Comparison of ENCODE assay signal across 33 cellular contexts in the genomic region with DNA sequence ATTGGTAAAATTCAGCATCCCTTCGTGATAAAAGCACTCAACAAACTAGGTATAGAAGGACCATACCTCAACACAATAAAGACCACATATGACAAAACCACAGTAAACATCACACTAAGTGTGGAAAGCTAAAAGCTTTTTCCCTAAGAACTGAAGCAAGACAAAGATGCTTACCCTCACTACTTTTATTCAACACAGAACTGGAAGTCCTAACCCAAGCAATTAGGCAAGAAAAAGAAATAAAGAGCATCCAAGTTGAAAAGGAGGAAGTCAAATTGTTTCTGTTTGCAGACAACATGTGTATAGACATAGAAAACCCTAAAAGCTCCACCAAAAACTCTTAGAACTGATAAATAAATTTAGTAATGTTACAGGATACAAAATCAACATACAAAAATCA.
A peak's percentile ranks its signal among the peaks of the same experiment; 100 is the strongest.
DNase-seq lines count a peak whose midpoint lies in the region; ATAC-seq, FAIRE-seq and TF ChIP-seq lines count a peak whose summit lies in the region.
"Had no signal": no experiment of that assay in that cellular context is flagged by ENCODE, and none has a peak within 500 bp of the region (broad histone marks: within the 10 kb centered on the region; RNA-seq: fewer than 3 reads in every experiment).

No MANE protein-coding gene starts in this region.

- no peak overlapping the region for H3K18ac ChIP-seq in H1 (ENCODE audit: extremely low read depth, low read length)

- H3K23ac ChIP-seq in H1 (ENCODE audit: insufficient read length), result no peak overlapping the region

- H3K23me2 ChIP-seq in H1 (ENCODE audit: low read depth, low read length), result no peaks in the 10 kb centered on the region

- no peaks in the 10 kb centered on the region for H3K27me3 ChIP-seq in H1 (replicated peaks in 1 of 4; ENCODE audit: control insufficient read depth in 3 of 4, extremely low read depth in 1 of 4, insufficient read depth in 3 of 4, low read length in 3 of 4)
- H3K27me3 ChIP-seq in pancreas, result no peaks in the 10 kb centered on the region
- H3K27me3 ChIP-seq: BE2C; BLaER1; BLaER1 treated with 17β-estradiol and CSF1 and Interleukin-3, amounts not matched to agents 10 nM and 100 nM had no signal

- H2BK120ac ChIP-seq in H1 (replicated peaks; ENCODE audit: low read depth, low read length), result no peak overlapping the region

- H3K4me2 ChIP-seq in H1 (ENCODE audit: insufficient read depth in 1 of 2, low read depth in 2 of 2, low read length in 2 of 2), result no peak overlapping the region
- H3K4me2 ChIP-seq: A549; BLaER1; BLaER1 treated with 17β-estradiol and CSF1 and Interleukin-3, amounts not matched to agents 10 nM and 100 nM had no signal

- ATAC-seq in GM21576 (IDR thresholded peaks at IDR 0.05; ENCODE audit: unreplicated experiment), result no peak
- ATAC-seq in pancreas, result no peak
- ATAC-seq: A549; CD8-positive, alpha-beta T cell had no signal

- H3K79me1 ChIP-seq in H1 (ENCODE audit: low read depth, low read length), result no peaks in the 10 kb centered on the region

- H4K5ac ChIP-seq in H1 (ENCODE audit: insufficient read length, low read depth, low read length), result no peak overlapping the region

- no peak overlapping the region for H4K91ac ChIP-seq in H1 (replicated peaks; ENCODE audit: insufficient read length, low read length)

- H3K27ac ChIP-seq in HEK293 (ENCODE audit: extremely low read depth, low read depth, low read length), result no peak overlapping the region
- H3K27ac ChIP-seq in H1 (ENCODE audit: low read depth, low read length), result no peak overlapping the region
- no peak overlapping the region for H3K27ac ChIP-seq in pancreas
- H3K27ac ChIP-seq: 22Rv1; A549; BLaER1; BLaER1 treated with 17β-estradiol and CSF1 and Interleukin-3, amounts not matched to agents 10 nM and 100 nM; C4-2B had no signal

- no peak overlapping the region for H3K9ac ChIP-seq in H1 (replicated peaks in 1 of 4; ENCODE audit: extremely low read depth in 1 of 4, low read depth in 3 of 4, low read length in 3 of 4)
- H3K9ac ChIP-seq: BLaER1; BLaER1 treated with 17β-estradiol and CSF1 and Interleukin-3, amounts not matched to agents 10 nM and 100 nM had no signal

- H3K14ac ChIP-seq in H1 (ENCODE audit: insufficient read length), result no peak overlapping the region

- 88% methylated on average over 1 of the region's 1 CpG; no CpG with 5 or more reads in 1 of the 2 experiments for WGBS in H1 (ENCODE audit: extremely low coverage in 1 of 2, insufficient coverage in 1 of 2, insufficient read length in 1 of 2, insufficient replicate concordance in 2 of 2, low coverage in 1 of 2, low lambda C conversion rate in 2 of 2, missing lambda C conversion rate in 1 of 2), 2 experiments
- 52 to 60% methylated on average over 1 of the region's 1 CpG for WGBS in pancreas, 2 donors

- H3K4me1 ChIP-seq in HEK293 (ENCODE audit: control insufficient read depth, insufficient read depth, low read length) (no peaks in the 10 kb centered on the region), H1 (replicated peaks in 1 of 4; ENCODE audit: control insufficient read depth in 3 of 4, insufficient read depth in 4 of 4, low read length in 3 of 4) (no peaks in the 10 kb centered on the region), pancreas (no peaks in the 10 kb centered on the region)
- H3K4me1 ChIP-seq: A549, BE2C, Caco-2 had no signal

- no peak overlapping the region for H2BK12ac ChIP-seq in H1 (ENCODE audit: low read depth, low read length)

- FAIRE-seq in G401.6 (lab: Jason Lieb, UNC) (peak; percentile 3), H1 (lab: Jason Lieb, UNC) (no peak), pancreas (lab: Jason Lieb, UNC) (no peak)
- FAIRE-seq: A204.1, A549, D721Med had no signal

- no peak for TF ChIP-seq RAD21 in H1 (IDR thresholded peaks at IDR 0.05 in 1 of 2, conservative IDR thresholded peaks at IDR 0.05 in 1 of 2; ENCODE audit: low read depth in 2 of 2, low read length in 2 of 2)

- H2BK15ac ChIP-seq in H1 (ENCODE audit: low read length), result no peak overlapping the region

- H3K56ac ChIP-seq in H1 (replicated peaks; ENCODE audit: insufficient read length, low read depth, low read length), result no peak overlapping the region

- CTCF ChIA-PET in HEK293 (lab: Yijun Ruan, JAX), result interaction anchor here (0.6 kb wide), 1 partner anchor 250 kb away, joined by 3 read pairs; no protein-coding TSS in a partner anchor
- CTCF ChIA-PET in H1 (lab: Charles Lee; ENCODE audit: partially characterized antibody), result no interaction called here

- H2AFZ ChIP-seq in H1 (ENCODE audit: low read length), result no peak overlapping the region

- H3K9me3 ChIP-seq in HEK293 (ENCODE audit: control insufficient read depth, insufficient read depth, low read depth, low read length), result no peaks in the 10 kb centered on the region
- H3K9me3 ChIP-seq in H1 (ENCODE audit: insufficient read depth in 2 of 2, low read depth in 1 of 2, low read length in 1 of 2), result peaks cover 3 to 6% of the 10 kb centered on the region in 2 experiments; a peak in 2 of 4 replicates
- H3K9me3 ChIP-seq in pancreas, result no peaks in the 10 kb centered on the region
- H3K9me3 ChIP-seq: BE2C had no signal

- DNase-seq in H1 (ENCODE audit: low read depth in 1 of 2, low spot score in 2 of 2) (no peak), HuH-7.5 (ENCODE audit: low spot score) (no peak), pancreas (no peak)
- DNase-seq: 8988T; ACHN; AML-193; BE2C; C1 segment of cervical spinal cord; Caco-2; Calu3; CD4-positive, alpha-beta memory T cell; CD4-positive, alpha-beta T cell; CD4-positive, CD25-positive, alpha-beta regulatory T cell; CD8-positive, alpha-beta memory T cell; CD8-positive, alpha-beta T cell; COR-L47; DMS 273 treated with DMSO at 0.1 percent for 48 hours; DMS153; DMS53; DMS79; DMS79 treated with DMSO at 0.1 percent for 48 hours; DND-41; EL had no signal

- POLR2A ChIA-PET in HEK293 (lab: Yijun Ruan, JAX), result no interaction called here
- POLR2A ChIA-PET in H1 (lab: Charles Lee; ENCODE audit: partially characterized antibody), result no interaction called here

- H4K8ac ChIP-seq in H1 (ENCODE audit: extremely low read depth, insufficient read depth, low read length), result no peak overlapping the region

- no peak overlapping the region for H2BK20ac ChIP-seq in H1 (ENCODE audit: low read length)

- no peaks in the 10 kb centered on the region for H4K20me1 ChIP-seq in H1 (replicated peaks in 1 of 2; ENCODE audit: control insufficient read depth in 1 of 2, insufficient read depth in 2 of 2, low read length in 2 of 2)
- H4K20me1 ChIP-seq: BLaER1; BLaER1 treated with 17β-estradiol and CSF1 and Interleukin-3, amounts not matched to agents 10 nM and 100 nM had no signal

- TF ChIP-seq CTCF in HEK293 (tag by site-specific recombination; IDR thresholded peaks at IDR 0.05) (no peak), H1 (IDR thresholded peaks at IDR 0.05; ENCODE audit: control extremely low read depth in 1 of 3, insufficient read depth in 1 of 3, low read depth in 1 of 3, low read length in 3 of 3) (no peak), pancreas (IDR thresholded peaks at IDR 0.05) (no peak)

- H2AK5ac ChIP-seq in H1 (ENCODE audit: low read depth, low read length), result no peak overlapping the region

- intact Hi-C loops in pancreas (cut with DNase I), result no loop called here

- H3K36me3 ChIP-seq in HEK293 (ENCODE audit: control insufficient read depth in 2 of 2, insufficient read depth in 1 of 2, low read length in 2 of 2) (no peaks in the 10 kb centered on the region), H1 (ENCODE audit: control insufficient read depth in 2 of 4, insufficient read depth in 4 of 4, low read length in 3 of 4) (no peaks in the 10 kb centered on the region), pancreas (no peaks in the 10 kb centered on the region)
- H3K36me3 ChIP-seq: BE2C; BLaER1; BLaER1 treated with 17β-estradiol and CSF1 and Interleukin-3, amounts not matched to agents 10 nM and 100 nM had no signal

- no peaks in the 10 kb centered on the region for H3K79me2 ChIP-seq in H1 (ENCODE audit: control insufficient read depth in 1 of 2, insufficient read depth in 2 of 2, low read length in 2 of 2)

- no peak for TF ChIP-seq EP300 in H1 (IDR thresholded peaks at IDR 0.05; ENCODE audit: borderline replicate concordance in 1 of 2, low read depth in 2 of 2, low read length in 2 of 2)

- TF ChIP-seq POLR2A in H1 (IDR thresholded peaks at IDR 0.05; ENCODE audit: control extremely low read depth in 1 of 2, low read depth in 2 of 2, low read length in 2 of 2), result no peak

- H3K4ac ChIP-seq in H1 (replicated peaks; ENCODE audit: insufficient read length, low read depth, low read length), result no peak overlapping the region

- H3K4me3 ChIP-seq in HEK293 (ENCODE audit: low read depth, low read length), result no peak overlapping the region
- no peak overlapping the region for H3K4me3 ChIP-seq in H1 (ENCODE audit: extremely low read depth in 1 of 4, insufficient read depth in 2 of 4, low read depth in 3 of 4, low read length in 4 of 4)
- H3K4me3 ChIP-seq in pancreas, result no peak overlapping the region
- H3K4me3 ChIP-seq: A549; BLaER1; BLaER1 treated with 17β-estradiol and CSF1 and Interleukin-3, amounts not matched to agents 10 nM and 100 nM had no signal

- H2BK5ac ChIP-seq in H1 (ENCODE audit: low read depth, low read length), result no peak overlapping the region

TF ChIP-seq in HEK293, 187 proteins besides CTCF, POLR2A, EP300 and RAD21:
- peak; percentile 77 for TF ChIP-seq SETDB1 (IDR thresholded peaks at IDR 0.05; ENCODE audit: insufficient read length, low read length)
- TF ChIP-seq ZNF670 (tag by site-specific recombination; IDR thresholded peaks at IDR 0.05; ENCODE audit: low read depth), result no peak
TF ChIP-seq in HEK293: peak in this region for 1.

TF ChIP-seq in H1, 55 proteins besides CTCF, POLR2A, EP300 and RAD21:
- TF ChIP-seq KDM1A (IDR thresholded peaks at IDR 0.05; ENCODE audit: borderline replicate concordance, low read length), result peak; percentile 58
- TF ChIP-seq SP1 (IDR thresholded peaks at IDR 0.05; ENCODE audit: low read depth, low read length), result no peak
- TF ChIP-seq HDAC2 (IDR thresholded peaks at IDR 0.05; ENCODE audit: borderline replicate concordance in 1 of 2, low read depth in 2 of 2, low read length in 2 of 2), result no peak
